Comparison of ENCODE assay signal across 9 cellular contexts in the genomic region with DNA sequence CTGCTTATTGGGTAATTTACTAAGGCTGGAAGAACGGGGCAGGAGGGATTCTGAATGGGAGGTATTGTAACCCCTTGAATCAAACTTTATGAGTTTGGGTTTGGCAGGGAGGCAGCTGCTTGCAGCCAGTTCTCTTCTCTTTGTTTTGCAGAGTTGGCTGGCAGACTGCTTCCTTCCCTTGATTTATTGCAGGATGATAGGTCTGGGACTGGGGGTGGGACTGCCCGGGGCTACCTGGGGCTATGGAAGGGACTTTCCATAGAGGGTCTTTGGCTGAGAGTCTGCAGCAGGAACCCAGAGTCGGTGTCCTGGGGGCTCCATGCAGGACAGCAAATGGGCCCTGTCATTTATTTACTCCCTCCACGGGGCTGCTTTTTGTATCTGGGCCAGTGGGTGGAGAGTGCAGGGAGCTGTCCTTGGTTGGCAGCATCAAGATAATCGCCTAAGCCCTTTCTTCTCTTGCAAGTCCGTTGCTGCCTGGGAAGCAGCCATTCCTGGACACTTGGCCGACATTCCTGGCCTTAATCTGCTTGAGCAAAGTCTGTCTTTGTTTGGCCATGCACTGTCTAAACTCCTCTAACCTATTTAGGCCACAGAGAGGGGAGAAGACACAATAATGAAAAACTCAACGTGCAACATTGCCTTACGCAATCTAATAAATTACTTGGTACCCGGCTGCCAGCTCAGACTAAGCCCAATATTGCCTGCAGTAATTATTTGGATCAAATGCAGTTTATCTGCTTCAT.
DNase-seq lines count a peak whose midpoint lies in the region; ATAC-seq lines count a peak whose summit lies in the region.
"Had no signal": no experiment of that assay in that cellular context is flagged by ENCODE, and none has a peak within 500 bp of the region (broad histone marks: within the 10 kb centered on the region; RNA-seq: fewer than 3 reads in every experiment).

No MANE protein-coding gene starts in this region.

- H3K27ac ChIP-seq in caudate nucleus (ENCODE audit: low read depth, low read length) (peak overlapping the region; percentile 20), mesendoderm (ENCODE audit: low read depth, low read length) (no peak overlapping the region)
- H3K27ac ChIP-seq: heart right ventricle had no signal

- H3K4me3 ChIP-seq in mesendoderm (ENCODE audit: low read length) = no peak overlapping the region
- H3K4me3 ChIP-seq: heart right ventricle had no signal

- DNase-seq in DMS79 (lab: John Stamatoyannopoulos, UW) (peak; percentile 85), NCI-H2196 (lab: John Stamatoyannopoulos, UW; ENCODE audit: unreplicated experiment) (peak; percentile 48), caudate nucleus (lab: John Stamatoyannopoulos, UW) (peak in 34 of 61 donors; percentile 9 to 78 (median 49)), mesendoderm (peak; percentile 83), NOMO-1 (lab: John Stamatoyannopoulos, UW; ENCODE audit: unreplicated experiment in 2 of 2) (no peak), activated gamma-delta T cell (lab: John Stamatoyannopoulos, UW) (no peak)
- DNase-seq: heart right ventricle had no signal

- H3K4ac ChIP-seq in mesendoderm (ENCODE audit: low read depth, low read length) = no peak overlapping the region

- H3K27me3 ChIP-seq in mesendoderm (ENCODE audit: insufficient read depth, low read length, poor library complexity) = no peaks in the 10 kb centered on the region

- H4K8ac ChIP-seq in mesendoderm (ENCODE audit: low read depth, low read length) = no peak overlapping the region

- H3K4me1 ChIP-seq in mesendoderm (ENCODE audit: control insufficient read depth, low read depth, low read length) = peaks cover 1% of the 10 kb centered on the region
- H3K4me1 ChIP-seq: heart right ventricle had no signal

- no peak overlapping the region for H3K56ac ChIP-seq in mesendoderm (ENCODE audit: low read length)

- H2AK5ac ChIP-seq in mesendoderm (ENCODE audit: low read length) = no peak overlapping the region

- no peak overlapping the region for H3K9ac ChIP-seq in mesendoderm (ENCODE audit: low read length)

- no peak overlapping the region for H2BK120ac ChIP-seq in mesendoderm (ENCODE audit: low read depth, low read length)

- no peak overlapping the region for H2BK15ac ChIP-seq in mesendoderm (replicated peaks; ENCODE audit: low read depth)

- no peak overlapping the region for H3K4me2 ChIP-seq in mesendoderm (ENCODE audit: low read length)

- WGBS in mesendoderm (ENCODE audit: extremely low coverage, insufficient coverage, low lambda C conversion rate) = no CpG with 5 or more reads among the region's 10 CpGs

- no peak overlapping the region for H3K18ac ChIP-seq in mesendoderm (ENCODE audit: low read length)

- H2BK5ac ChIP-seq in mesendoderm (ENCODE audit: low read length) = no peak overlapping the region

- no peak overlapping the region for H3K23ac ChIP-seq in mesendoderm (ENCODE audit: low read length)

- ATAC-seq in GM18909 (IDR thresholded peaks at IDR 0.05; ENCODE audit: poor library complexity, unreplicated experiment) (no peak), GM21515 (IDR thresholded peaks at IDR 0.05; ENCODE audit: unreplicated experiment) (no peak)
- ATAC-seq: heart right ventricle had no signal

- H3K79me1 ChIP-seq in mesendoderm (ENCODE audit: low read length) = no peaks in the 10 kb centered on the region

- H3K79me2 ChIP-seq in mesendoderm (ENCODE audit: control insufficient read depth, insufficient read depth, low read length) = no peaks in the 10 kb centered on the region

- H4K5ac ChIP-seq in mesendoderm (ENCODE audit: low read length) = no peak overlapping the region

- H3K36me3 ChIP-seq in mesendoderm (ENCODE audit: control insufficient read depth, insufficient read depth, low read length) = no peaks in the 10 kb centered on the region
- H3K36me3 ChIP-seq: heart right ventricle had no signal

Comparison
In these comparisons a context has a peak if more than half of its experiments do, and no peak if none do; other contexts are left out.
1. DNase-seq: peak in DMS79 (single experiment), NCI-H2196 (single experiment), caudate nucleus (34 of 61) and mesendoderm (single experiment); none in NOMO-1 (0 of 2) and activated gamma-delta T cell (single experiment).